ENCODE assay signal across 2 cellular contexts in genomic region chr4:159319027-159319426, GRCh38.
TF ChIP-seq lines count a peak whose summit lies in the region.

No MANE protein-coding gene starts in this region.

TF ChIP-seq in GM23338, 12 proteins besides CTCF, POLR2A, EP300 and RAD21 (continued from another document):
- TF ChIP-seq ZNF462 (CRISPR knock-in tag; IDR thresholded peaks at IDR 0.05) (no peak), NANOG (IDR thresholded peaks at IDR 0.05; ENCODE audit: borderline replicate concordance) (no peak), ZNF331 (CRISPR knock-in tag; IDR thresholded peaks at IDR 0.05; ENCODE audit: low read depth) (no peak), JUNB (IDR thresholded peaks at IDR 0.05; ENCODE audit: unreplicated experiment) (no peak), STAT1 (IDR thresholded peaks at IDR 0.05; ENCODE audit: unreplicated experiment) (no peak), ETS1 (IDR thresholded peaks at IDR 0.05) (no peak), EZH2phosphoT487 (IDR thresholded peaks at IDR 0.05; ENCODE audit: unreplicated experiment) (no peak), REST (IDR thresholded peaks at IDR 0.05; ENCODE audit: unreplicated experiment) (no peak)

TF ChIP-seq in WTC11, 78 proteins besides CTCF, POLR2A, EP300 and RAD21 (continued from another document):
- TF ChIP-seq PRDM15 (CRISPR knock-in tag; IDR thresholded peaks at IDR 0.05): no peak
